ENCODE assay signal across 12 cellular contexts in genomic region chr4:122666527-122667245, GRCh38. TPM values are rescaled to one million over a fixed set of nuclear protein-coding genes. Genes with fewer than 3 reads are reported as not detected.
DNase-seq lines count a peak whose midpoint lies in the region; ATAC-seq, FAIRE-seq and TF ChIP-seq lines count a peak whose summit lies in the region.
"Had no signal": no experiment of that assay in that cellular context is flagged by ENCODE, and none has a peak within 500 bp of the region (broad histone marks: within the 10 kb centered on the region; RNA-seq: fewer than 3 reads in every experiment).

No MANE protein-coding gene starts in this region.

- no peak overlapping the region for H3K27ac Mint-ChIP-seq in CD4-positive, alpha-beta T cell
- H3K27ac Mint-ChIP-seq: activated B cell treated with CpG ODN at 0.5 μM for 24 hours, progenitor cell of endocrine pancreas had no signal

- no peaks in the 10 kb centered on the region for H3K36me3 ChIP-seq in bronchial epithelial cell (ENCODE audit: control insufficient read depth, insufficient read depth, low read length)
- no peaks in the 10 kb centered on the region for H3K36me3 ChIP-seq in aorta (ENCODE audit: control insufficient read depth in 1 of 2, insufficient read depth in 2 of 2, low read length in 1 of 2)

- CTCF ChIA-PET in CD4-positive, alpha-beta T cell (lab: Charles Lee): no interaction called here

- H3K27me3 Mint-ChIP-seq in CD4-positive, alpha-beta T cell: no peaks in the 10 kb centered on the region

- no peak for TF ChIP-seq CTCF in CD4-positive, alpha-beta T cell (IDR thresholded peaks at IDR 0.05)
- no peak for TF ChIP-seq CTCF in bronchial epithelial cell (IDR thresholded peaks at IDR 0.05; ENCODE audit: insufficient read depth, low read length, severe bottlenecking)

- no peak overlapping the region for H3K4me3 Mint-ChIP-seq in CD4-positive, alpha-beta T cell
- H3K4me3 Mint-ChIP-seq: activated B cell treated with CpG ODN at 0.5 μM for 24 hours had no signal

- no peaks in the 10 kb centered on the region for H3K36me3 Mint-ChIP-seq in CD4-positive, alpha-beta T cell (ENCODE audit: low read depth)

- H3K4me1 Mint-ChIP-seq in CD4-positive, alpha-beta T cell (ENCODE audit: low read depth): peaks cover 26% of the 10 kb centered on the region
- H3K4me1 Mint-ChIP-seq: activated B cell treated with CpG ODN at 0.5 μM for 24 hours had no signal

- ATAC-seq in CD4-positive, alpha-beta T cell (ENCODE audit: poor library complexity): peak; percentile 60
- ATAC-seq in GM18907 (IDR thresholded peaks at IDR 0.05; ENCODE audit: unreplicated experiment) (no peak), aorta (ENCODE audit: low FRiP score) (no peak)
- ATAC-seq: GM12878 had no signal

- intact Hi-C loops in CD4-positive, alpha-beta T cell (cut with DNase I, micrococcal nuclease): no loop called here
- intact Hi-C loops in aorta (cut with DNase I): loop anchor here in 1 of 2 donors (10.0 kb wide), 1 partner anchor 158 kb away; the partner anchor contains the start of gene FGF2

- DNase-seq in CD4-positive, alpha-beta T cell: no peak
- DNase-seq in M059J (ENCODE audit: low read depth): peak; percentile 93
- DNase-seq in bronchial epithelial cell (ENCODE audit: low read depth): peak; percentile 97
- DNase-seq in non-pigmented ciliary epithelial cell (ENCODE audit: low read depth): peak; percentile 80
- DNase-seq in superior temporal gyrus (ENCODE audit: extremely low spot score): no peak
- DNase-seq in putamen (ENCODE audit: low spot score): no peak
- DNase-seq in aorta: no peak
- DNase-seq: activated B cell treated with CpG ODN at 0.5 μM for 24 hours had no signal

- WGBS in aorta, 2 donors: 27 to 30% methylated on average over 2 of the region's 2 CpGs

- H3K4me3 ChIP-seq in bronchial epithelial cell (ENCODE audit: low read depth, low read length): no peak overlapping the region
- no peak overlapping the region for H3K4me3 ChIP-seq in aorta (ENCODE audit: low read length in 2 of 2)
- H3K4me3 ChIP-seq: GM12878 had no signal

- H3K27ac ChIP-seq in CD4-positive, alpha-beta T cell (ENCODE audit: low read depth, low read length): no peak overlapping the region
- peak overlapping the region in 1 of 2 donors; percentile 86 for H3K27ac ChIP-seq in aorta (ENCODE audit: low read depth in 1 of 2, low read length in 2 of 2)

- FAIRE-seq in bronchial epithelial cell (lab: Jason Lieb, UNC): no peak
- FAIRE-seq: frontal cortex, GM12878 had no signal

- H3K9me3 Mint-ChIP-seq in CD4-positive, alpha-beta T cell: no peaks in the 10 kb centered on the region
- H3K9me3 Mint-ChIP-seq: activated B cell treated with CpG ODN at 0.5 μM for 24 hours had no signal

- no peaks in the 10 kb centered on the region for H3K9me3 ChIP-seq in CD4-positive, alpha-beta T cell (ENCODE audit: control insufficient read depth, low read length)
- H3K9me3 ChIP-seq in aorta (ENCODE audit: control insufficient read depth, low read length): no peaks in the 10 kb centered on the region

- peaks cover under 1 to 8% of the 10 kb centered on the region in 2 donors for H3K4me1 ChIP-seq in aorta (ENCODE audit: control insufficient read depth in 1 of 2, insufficient read depth in 2 of 2, low read length in 2 of 2)

- no peaks in the 10 kb centered on the region for H3K27me3 ChIP-seq in CD4-positive, alpha-beta T cell (ENCODE audit: control insufficient read depth, insufficient read depth, low read length)
- H3K27me3 ChIP-seq in bronchial epithelial cell (ENCODE audit: control insufficient read depth, insufficient read depth, low read length) (no peaks in the 10 kb centered on the region), aorta (ENCODE audit: control insufficient read depth in 1 of 2, insufficient read depth in 2 of 2, low read length in 1 of 2) (no peaks in the 10 kb centered on the region)

- POLR2A ChIA-PET in CD4-positive, alpha-beta T cell (lab: Charles Lee): no interaction called here

RNA-seq across cellular contexts. Expression of gene IL21, which starts 45.8 kb away (rescaled TPM):
- under 1 TPM; 0.08 to 0.14 TPM for total RNA-seq in CD4-positive, alpha-beta T cell
- not detected in 2 replicates for total RNA-seq in M059J (2014; rRNA removed; shearing (Covaris generic))
- total RNA-seq in bronchial epithelial cell: not detected in 2 replicates
- not detected for total RNA-seq in aorta
- not detected for polyA plus RNA-seq in aorta
- total RNA-seq: activated B cell treated with CpG ODN at 0.5 μM for 24 hours, frontal cortex, GM12878, progenitor cell of endocrine pancreas had no signal
- polyA plus RNA-seq: GM12878 had no signal

Comparison
In these comparisons a context has a peak if more than half of its experiments do, and no peak if none do; other contexts are left out.
1. DNase-seq: peak in M059J (single experiment), bronchial epithelial cell (single experiment) and non-pigmented ciliary epithelial cell (single experiment); none in CD4-positive, alpha-beta T cell (0 of 10), superior temporal gyrus (single experiment), putamen (single experiment) and aorta (0 of 2).